ENCODE assay signal across 8 cellular contexts in genomic region chr2:191150451-191151314, GRCh38. TPM values are rescaled to one million over a fixed set of nuclear protein-coding genes. Genes with fewer than 3 reads are reported as not detected.
DNase-seq lines count a peak whose midpoint lies in the region; ATAC-seq, FAIRE-seq and TF ChIP-seq lines count a peak whose summit lies in the region.

Gene STAT4, minus strand, starts transcription at chr2:191150994. Its CDS starts 2,791 bp downstream, at chr2:191148203.

- H3K27me3 Mint-ChIP-seq in stimulated activated naive CD8-positive, alpha-beta T cell treated with anti-CD3 and anti-CD28 coated beads, Interleukin-15, amount 100 ng/mL, for 72 hours, result no peaks in the 10 kb centered on the region

- 9% methylated on average over 16 of the region's 39 CpGs for WGBS in esophagus muscularis mucosa

- H3K36me3 ChIP-seq in esophagus muscularis mucosa (no peaks in the 10 kb centered on the region), neural cell (ENCODE audit: insufficient read depth, low read length) (no peaks in the 10 kb centered on the region)

- no peaks in the 10 kb centered on the region for H3K9me3 ChIP-seq in esophagus muscularis mucosa
- H3K9me3 ChIP-seq in neural cell (ENCODE audit: low read length), result no peaks in the 10 kb centered on the region

- H2AFZ ChIP-seq in neural cell (ENCODE audit: low read depth, low read length), result peak within 1 kb of the TSS; percentile 2

- H3K79me2 ChIP-seq in neural cell (replicated peaks; ENCODE audit: insufficient read depth, low read length), result no peaks in the 10 kb centered on the region

- H3K4me3 ChIP-seq in HFF-Myc (replicated peaks; ENCODE audit: low read depth, low read length), result peak within 1 kb of the TSS; percentile 44
- H3K4me3 ChIP-seq in esophagus muscularis mucosa, result peak within 1 kb of the TSS; percentile 53 to 63 (median 56)
- H3K4me3 ChIP-seq in neural cell (ENCODE audit: low read length), result peak within 1 kb of the TSS; percentile 64

- no peaks in the 10 kb centered on the region for H4K20me1 ChIP-seq in neural cell (ENCODE audit: insufficient read depth)

- H3K4me3 Mint-ChIP-seq in stimulated activated naive CD8-positive, alpha-beta T cell treated with anti-CD3 and anti-CD28 coated beads, Interleukin-15, amount 100 ng/mL, for 72 hours, result peak within 1 kb of the TSS; percentile 91 to 92

- peak within 1 kb of the TSS; percentile 92 to 94 for H3K27ac Mint-ChIP-seq in stimulated activated naive CD8-positive, alpha-beta T cell treated with anti-CD3 and anti-CD28 coated beads, Interleukin-15, amount 100 ng/mL, for 72 hours

- H3K9me3 Mint-ChIP-seq in stimulated activated naive CD8-positive, alpha-beta T cell treated with anti-CD3 and anti-CD28 coated beads, Interleukin-15, amount 100 ng/mL, for 72 hours, result no peaks in the 10 kb centered on the region

- TF ChIP-seq RAD21 in neural cell (conservative IDR thresholded peaks at IDR 0.05), result no peak

- H3K4me1 Mint-ChIP-seq in stimulated activated naive CD8-positive, alpha-beta T cell treated with anti-CD3 and anti-CD28 coated beads, Interleukin-15, amount 100 ng/mL, for 72 hours, result peaks cover 67% of the 10 kb centered on the region

- TF ChIP-seq CTCF in HFF-Myc (IDR thresholded peaks at IDR 0.05; ENCODE audit: low read depth, low read length, missing control alignments) (no peak), esophagus muscularis mucosa (IDR thresholded peaks at IDR 0.05) (no peak), neural cell (IDR thresholded peaks at IDR 0.05; ENCODE audit: poor library complexity, severe bottlenecking) (no peak)

- ATAC-seq in stimulated activated naive CD8-positive, alpha-beta T cell treated with anti-CD3 and anti-CD28 coated beads, Interleukin-15, amount 100 ng/mL, for 72 hours, result peak; percentile 93

- H3K4me1 ChIP-seq in esophagus muscularis mucosa, result peaks cover 0 to 15% (median 12%) of the 10 kb centered on the region in 4 donors

- no peaks in the 10 kb centered on the region for H3K9me2 ChIP-seq in neural cell (ENCODE audit: insufficient read depth, low read length)

- no peak within 1 kb of the TSS for H3K9ac ChIP-seq in neural cell (ENCODE audit: low read length)

- no peaks in the 10 kb centered on the region for H3F3A ChIP-seq in neural cell (ENCODE audit: insufficient read depth, low read length, poor library complexity, severe bottlenecking)

- no peak for TF ChIP-seq EP300 in esophagus muscularis mucosa (IDR thresholded peaks at IDR 0.05)
- TF ChIP-seq EP300 in neural cell (conservative IDR thresholded peaks at IDR 0.05; ENCODE audit: poor library complexity, severe bottlenecking), result no peak

- intact Hi-C loops in esophagus muscularis mucosa (cut with DNase I), result no loop called here

- FAIRE-seq in GM12891 (lab: Jason Lieb, UNC), result no peak

- peaks cover 0 to 14% (median 0%) of the 10 kb centered on the region in 4 donors for H3K27me3 ChIP-seq in esophagus muscularis mucosa
- H3K27me3 ChIP-seq in neural cell (ENCODE audit: insufficient read depth, low read depth, low read length), result peaks cover 18% of the 10 kb centered on the region

- peak within 1 kb of the TSS; percentile 3 for H3K4me2 ChIP-seq in neural cell (ENCODE audit: low read length)

- H3K27ac ChIP-seq in esophagus muscularis mucosa (replicated peaks in 1 of 4), result peak within 1 kb of the TSS in 3 of 4 donors; percentile 34 to 64 (median 41)
- no peak within 1 kb of the TSS for H3K27ac ChIP-seq in neural cell (ENCODE audit: low read length)

- no peak for DNase-seq in GM12891 (ENCODE audit: insufficient read length, low spot score)
- DNase-seq in HFF-Myc (ENCODE audit: extremely low read depth, low read depth), result no peak
- DNase-seq in NCI-H226, result peak; percentile 36
- DNase-seq in activated CD8-positive, alpha-beta memory T cell treated with anti-CD3 and anti-CD28 coated beads, Interleukin-2, amount 50 U/mL, for 24 hours (ENCODE audit: extremely low read depth), result peak; percentile 75
- no peak for DNase-seq in esophagus muscularis mucosa (ENCODE audit: extremely low spot score)
- DNase-seq in stimulated activated naive CD8-positive, alpha-beta T cell treated with anti-CD3 and anti-CD28 coated beads, Interleukin-15, amount 100 ng/mL, for 72 hours, result peak; percentile 86 to 94
- no peak for DNase-seq in NCI-H128 (lab: John Stamatoyannopoulos, UW; ENCODE audit: unreplicated experiment)

- peak; percentile 80 for TF ChIP-seq POLR2A in GM12891 (IDR thresholded peaks at IDR 0.05; ENCODE audit: low read depth, low read length)
- no peak for TF ChIP-seq POLR2A in esophagus muscularis mucosa (IDR thresholded peaks at IDR 0.05; ENCODE audit: low read depth)

TF ChIP-seq in GM12891, 5 proteins besides CTCF, POLR2A, EP300 and RAD21:
- TF ChIP-seq TAF1 (IDR thresholded peaks at IDR 0.05; ENCODE audit: low read depth, low read length) (peak; percentile 66; the same call in 1 of the 2 replicates), PAX5 (IDR thresholded peaks at IDR 0.05; ENCODE audit: insufficient read depth, low read length, severe bottlenecking) (no peak), POU2F2 (IDR thresholded peaks at IDR 0.05; ENCODE audit: low read depth, low read length) (peak; percentile 99), SPI1 (IDR thresholded peaks at IDR 0.05; ENCODE audit: low read depth, low read length) (no peak), POLR2AphosphoS5 (IDR thresholded peaks at IDR 0.05; ENCODE audit: low read depth, low read length) (peak; percentile 77)

TF ChIP-seq in neural cell, 6 proteins besides CTCF, POLR2A, EP300 and RAD21:
- no peak for TF ChIP-seq TAF1 (IDR thresholded peaks at IDR 0.05; ENCODE audit: low read depth)

RNA-seq across cellular contexts. Expression of gene STAT4, which starts in this region (rescaled TPM):
- polyA plus RNA-seq in GM12891 (2012; ENCODE audit: low read depth, missing spikeins), result 1.8 TPM
- 1 to 10 TPM in 2 of 4 donors, under 1 TPM in 2; 0.26 to 5.4 (median 2.4) TPM for total RNA-seq in esophagus muscularis mucosa
- 3.7 and 5.1 TPM in 2 replicates for polyA plus RNA-seq in neural cell
- polyA minus RNA-seq in neural cell, result 2.7 and 4.1 TPM in 2 replicates

Comparison
In these comparisons a context has a peak if more than half of its experiments do, and no peak if none do; other contexts are left out.
1. DNase-seq: peak in NCI-H226 (single experiment), activated CD8-positive, alpha-beta memory T cell treated with anti-CD3 and anti-CD28 coated beads, Interleukin-2, amount 50 U/mL, for 24 hours (single experiment) and stimulated activated naive CD8-positive, alpha-beta T cell treated with anti-CD3 and anti-CD28 coated beads, Interleukin-15, amount 100 ng/mL, for 72 hours (2 of 2); none in GM12891 (single experiment), HFF-Myc (single experiment), esophagus muscularis mucosa (single experiment) and NCI-H128 (single experiment).
2. Peak in every context shown above with its lines, with median percentiles within 50 percentile points of each other: H3K4me3 ChIP-seq.